In the genomic region with DNA sequence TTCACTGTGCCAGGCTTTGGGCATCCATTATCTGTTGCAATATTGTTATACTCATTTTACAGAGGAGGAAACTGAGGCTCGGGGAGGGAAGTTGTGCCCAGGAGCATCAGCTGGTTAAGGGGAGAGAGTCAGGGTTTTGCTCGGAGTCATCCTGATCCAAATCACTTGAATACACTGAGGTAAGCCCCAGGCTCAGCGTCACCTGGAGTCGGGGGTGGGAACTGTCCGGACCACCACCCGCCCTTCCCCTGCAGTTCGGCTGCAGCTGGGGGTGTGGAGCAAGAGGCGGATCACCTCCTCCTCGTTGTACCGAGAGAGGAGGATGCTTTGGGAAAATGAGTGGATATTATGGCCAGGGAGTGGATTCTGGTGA, we compare ENCODE assay signal across 7 cellular contexts. TPM values are rescaled to one million over a fixed set of nuclear protein-coding genes. Genes with fewer than 3 reads are reported as not detected.
DNase-seq lines count a peak whose midpoint lies in the region; ATAC-seq, FAIRE-seq and TF ChIP-seq lines count a peak whose summit lies in the region.

No MANE protein-coding gene starts in this region.

- H3K4me3 ChIP-seq in HUES6 (ENCODE audit: low read depth, low read length) = peak overlapping the region; percentile 60
- peak overlapping the region; percentile 71 for H3K4me3 ChIP-seq in astrocyte of the cerebellum (ENCODE audit: low read depth, low read length)
- peak overlapping the region; percentile 52 to 64 for H3K4me3 ChIP-seq in kidney (ENCODE audit: low read length in 2 of 2)
- peak overlapping the region; percentile 45 to 58 (median 50) for H3K4me3 ChIP-seq in stomach

- intact Hi-C loops in kidney (cut with DNase I) (no loop called here), stomach (cut with DNase I; ENCODE audit: low total_unique reads) (no loop called here)

- H3K9ac ChIP-seq in HUES6 (ENCODE audit: low read length) = no peak overlapping the region
- H3K9ac ChIP-seq in kidney (ENCODE audit: low read length in 2 of 2) = no peak overlapping the region

- 0 to 5% (median 3%) methylated on average over 7 to 10 of the region's 10 CpGs for WGBS in stomach, 5 donors

- H3K36me3 ChIP-seq in HUES6 (ENCODE audit: control insufficient read depth, insufficient read depth, low read length) (no peaks in the 10 kb centered on the region), kidney (ENCODE audit: control insufficient read depth in 1 of 2, insufficient read depth in 2 of 2, low read length in 2 of 2) (no peaks in the 10 kb centered on the region), stomach (no peaks in the 10 kb centered on the region)

- H3K9me3 ChIP-seq in HUES6 (ENCODE audit: control insufficient read depth, insufficient read depth, low read depth, low read length) (no peaks in the 10 kb centered on the region), kidney (ENCODE audit: control insufficient read depth in 1 of 2, low read length in 2 of 2) (no peaks in the 10 kb centered on the region), stomach (no peaks in the 10 kb centered on the region)

- TF ChIP-seq CTCF in astrocyte of the cerebellum (IDR thresholded peaks at IDR 0.05; ENCODE audit: low read depth, low read length, missing control alignments) = peak; percentile 40
- no peak for TF ChIP-seq CTCF in kidney (IDR thresholded peaks at IDR 0.05; ENCODE audit: borderline replicate concordance, extremely low read depth, insufficient read depth)
- no peak for TF ChIP-seq CTCF in stomach (IDR thresholded peaks at IDR 0.05)

- in situ Hi-C loops in astrocyte of the cerebellum (cut with HindIII; ENCODE audit: low sequenced_read_pairs) = no loop called here

- no peak for TF ChIP-seq POLR2A in stomach (IDR thresholded peaks at IDR 0.05)

- ATAC-seq in GM18519 (IDR thresholded peaks at IDR 0.05; ENCODE audit: low FRiP score, unreplicated experiment) = no peak

- H3K4me1 ChIP-seq in HUES6 (ENCODE audit: control insufficient read depth, insufficient read depth, low read length) (peaks cover 6% of the 10 kb centered on the region; the same call in 1 of the 2 replicates), kidney (ENCODE audit: control insufficient read depth in 1 of 2, insufficient read depth in 1 of 2, low read depth in 1 of 2, low read length in 2 of 2) (peaks cover 0 to 9% of the 10 kb centered on the region in 2 donors), stomach (peaks cover 11 to 33% (median 20%) of the 10 kb centered on the region in 4 donors)

- H3K27me3 ChIP-seq in HUES6 (ENCODE audit: control insufficient read depth, insufficient read depth, low read length) = peaks cover 83% of the 10 kb centered on the region
- H3K27me3 ChIP-seq in stomach = peaks cover 0 to 70% (median 27%) of the 10 kb centered on the region in 3 donors

- no peak overlapping the region for H3K27ac ChIP-seq in HUES6 (ENCODE audit: low read depth, low read length)
- no peak overlapping the region for H3K27ac ChIP-seq in kidney (ENCODE audit: low read depth in 2 of 2, low read length in 2 of 2)
- peak overlapping the region in 3 of 5 donors; percentile 38 to 72 (median 68) for H3K27ac ChIP-seq in stomach

- DNase-seq in astrocyte of the cerebellum (ENCODE audit: low read depth) (no peak), kidney (no peak), stomach (no peak), GF-D8 (lab: John Stamatoyannopoulos, UW) (no peak), LoVo (ENCODE audit: low spot score) (no peak)

- no peak for FAIRE-seq in kidney (lab: Jason Lieb, UNC)

- no peak for TF ChIP-seq EP300 in stomach (IDR thresholded peaks at IDR 0.05)

RNA-seq across cellular contexts. Expression of gene HRH1, which starts 0.6 kb away (rescaled TPM):
- 32.3 TPM for total RNA-seq in kidney
- 1.9 TPM for polyA plus RNA-seq in kidney (ENCODE audit: insufficient read depth, low read depth, low replicate concordance)
- 1 to 10 TPM in 2 of 5 donors, under 1 TPM in 2, not detected in 1; under 0.01 to 5.0 (median 1.5) TPM for total RNA-seq in stomach
- under 1 TPM; 0.31 to 0.80 (median 0.37) TPM for polyA plus RNA-seq in stomach

Comparison
In these comparisons a context has a peak if more than half of its experiments do, and no peak if none do; other contexts are left out.
1. H3K27ac ChIP-seq: peak in stomach (3 of 5); none in HUES6 (single experiment) and kidney (0 of 2).
2. Peak in every context shown above with its lines, with median percentiles within 50 percentile points of each other: H3K4me3 ChIP-seq.